27 cellular contexts compared by ENCODE assay signal in genomic region chr12:12801649-12802048, GRCh38. TPM values are rescaled to one million over a fixed set of nuclear protein-coding genes. Genes with fewer than 3 reads are reported as not detected.
A peak's percentile ranks its signal among the peaks of the same experiment; 100 is the strongest.
DNase-seq lines count a peak whose midpoint lies in the region; ATAC-seq, FAIRE-seq and TF ChIP-seq lines count a peak whose summit lies in the region.
"Had no signal": no experiment of that assay in that cellular context is flagged by ENCODE, and none has a peak within 500 bp of the region (broad histone marks: within the 10 kb centered on the region; RNA-seq: fewer than 3 reads in every experiment).

No MANE protein-coding gene starts in this region.

- no peaks in the 10 kb centered on the region for H3K79me2 ChIP-seq in OCI-LY3 (ENCODE audit: low read length)
- no peaks in the 10 kb centered on the region for H3K79me2 ChIP-seq in mammary epithelial cell (ENCODE audit: insufficient read depth, low read length)

- H3K4me3 ChIP-seq in OCI-LY3 (ENCODE audit: low read length) (0 out of 2 replicates have a peak overlapping the region, but pooled peaks have one; percentile 25), mammary epithelial cell (replicated peaks in 1 of 3; ENCODE audit: insufficient read depth in 1 of 3, low read depth in 2 of 3, low read length in 3 of 3) (no peak overlapping the region)
- H3K4me3 ChIP-seq: lung, MG63, neural progenitor cell, right lobe of liver, thyroid gland had no signal

- peaks cover 48% of the 10 kb centered on the region for H3K4me1 Mint-ChIP-seq in activated naive CD4-positive, alpha-beta T cell treated with anti-CD3 and anti-CD28 coated beads, Interleukin-2, amount 10 ng/mL, durations not matched to agents 7 days and 5 days
- peaks cover 39% of the 10 kb centered on the region for H3K4me1 Mint-ChIP-seq in activated naive CD4-positive, alpha-beta T cell treated with anti-CD3 and anti-CD28 coated beads for 36 hours (ENCODE audit: low read depth)
- H3K4me1 Mint-ChIP-seq in stimulated activated memory B cell treated with anti-CD40 and anti-IgM and Interleukin-4, amounts not matched to agents 10 μg/mL and 1 μg/mL and 100 μg/mL, for 72 hours, result peaks cover 57% of the 10 kb centered on the region

- H3K4me3 Mint-ChIP-seq in activated naive CD4-positive, alpha-beta T cell treated with anti-CD3 and anti-CD28 coated beads, Interleukin-2, amount 10 ng/mL, durations not matched to agents 7 days and 5 days, result no peak overlapping the region
- no peak overlapping the region for H3K4me3 Mint-ChIP-seq in activated naive CD4-positive, alpha-beta T cell treated with anti-CD3 and anti-CD28 coated beads for 36 hours
- H3K4me3 Mint-ChIP-seq in stimulated activated memory B cell treated with anti-CD40 and anti-IgM and Interleukin-4, amounts not matched to agents 10 μg/mL and 1 μg/mL and 100 μg/mL, for 72 hours, result no peak overlapping the region
- H3K4me3 Mint-ChIP-seq: activated CD8-positive, alpha-beta T cell treated with anti-CD3 and anti-CD28 coated beads, Interleukin-2, amount 10 ng/mL, durations not matched to agents 7 days and 5 days; HFFc6; neural progenitor cell had no signal

- intact Hi-C loops in activated naive CD4-positive, alpha-beta T cell treated with anti-CD3 and anti-CD28 coated beads for 36 hours (cut with micrococcal nuclease), result no loop called here
- intact Hi-C loops in mammary epithelial cell (cut with micrococcal nuclease), result loop anchor here (5.0 kb wide), 1 partner anchor 296 kb away; no protein-coding TSS in a partner anchor

- H3K27me3 Mint-ChIP-seq in activated naive CD4-positive, alpha-beta T cell treated with anti-CD3 and anti-CD28 coated beads, Interleukin-2, amount 10 ng/mL, durations not matched to agents 7 days and 5 days, result no peaks in the 10 kb centered on the region
- H3K27me3 Mint-ChIP-seq in activated naive CD4-positive, alpha-beta T cell treated with anti-CD3 and anti-CD28 coated beads for 36 hours (ENCODE audit: low read depth), result no peaks in the 10 kb centered on the region
- H3K27me3 Mint-ChIP-seq in stimulated activated memory B cell treated with anti-CD40 and anti-IgM and Interleukin-4, amounts not matched to agents 10 μg/mL and 1 μg/mL and 100 μg/mL, for 72 hours, result no peaks in the 10 kb centered on the region
- H3K27me3 Mint-ChIP-seq: stimulated activated naive CD8-positive, alpha-beta T cell treated with anti-CD3 and anti-CD28 coated beads, Interleukin-15, amount 100 ng/mL, for 72 hours had no signal

- 96% methylated on average over 4 of the region's 4 CpGs for WGBS in mammary epithelial cell (ENCODE audit: low coverage, missing lambda C conversion rate)

- H3K27me3 ChIP-seq in OCI-LY3 (ENCODE audit: low read depth, low read length) (peaks cover 26% of the 10 kb centered on the region), mammary epithelial cell (ENCODE audit: insufficient read depth, low read length) (no peaks in the 10 kb centered on the region)
- H3K27me3 ChIP-seq: MG63, neural progenitor cell, right lobe of liver, thyroid gland had no signal

- peak overlapping the region; percentile 46 for H3K27ac Mint-ChIP-seq in activated naive CD4-positive, alpha-beta T cell treated with anti-CD3 and anti-CD28 coated beads, Interleukin-2, amount 10 ng/mL, durations not matched to agents 7 days and 5 days
- H3K27ac Mint-ChIP-seq in activated naive CD4-positive, alpha-beta T cell treated with anti-CD3 and anti-CD28 coated beads for 36 hours, result no peak overlapping the region
- peak overlapping the region; percentile 95 for H3K27ac Mint-ChIP-seq in stimulated activated memory B cell treated with anti-CD40 and anti-IgM and Interleukin-4, amounts not matched to agents 10 μg/mL and 1 μg/mL and 100 μg/mL, for 72 hours
- H3K27ac Mint-ChIP-seq: neural progenitor cell had no signal

- H2AFZ ChIP-seq in OCI-LY3 (ENCODE audit: low read depth, low read length) (no peak overlapping the region), mammary epithelial cell (ENCODE audit: low read depth, low read length) (no peak overlapping the region)
- H2AFZ ChIP-seq: neural progenitor cell had no signal

- H4K20me1 ChIP-seq in OCI-LY3 (ENCODE audit: insufficient read depth, low read length) (no peaks in the 10 kb centered on the region), mammary epithelial cell (ENCODE audit: insufficient read depth, low read length) (no peaks in the 10 kb centered on the region)

- no peak for TF ChIP-seq CTCF in OCI-LY3 (IDR thresholded peaks at IDR 0.05; ENCODE audit: low read depth, low read length)
- TF ChIP-seq CTCF in mammary epithelial cell (conservative IDR thresholded peaks at IDR 0.05 in 1 of 2, IDR thresholded peaks at IDR 0.05 in 1 of 2; ENCODE audit: extremely low read depth in 1 of 2, insufficient read depth in 1 of 2, low read depth in 1 of 2, low read length in 2 of 2), result no peak

- CTCF ChIA-PET in activated naive CD4-positive, alpha-beta T cell treated with anti-CD3 and anti-CD28 coated beads, Interleukin-2, amount 10 ng/mL, durations not matched to agents 7 days and 5 days (lab: Charles Lee), result no interaction called here
- CTCF ChIA-PET in activated naive CD4-positive, alpha-beta T cell treated with anti-CD3 and anti-CD28 coated beads for 36 hours (lab: Charles Lee), result no interaction called here
- CTCF ChIA-PET in mammary epithelial cell (lab: Charles Lee; ENCODE audit: low non-redundant PET), result interaction anchor here (0.6 kb wide), 1 partner anchor 35 kb away, joined by 4 read pairs; no protein-coding TSS in a partner anchor

- dilution Hi-C loops in mammary epithelial cell (cut with HindIII; ENCODE audit: low sequenced_read_pairs), result no loop called here

- H3K27ac ChIP-seq in OCI-LY3 (ENCODE audit: low read length) (no peak overlapping the region), mammary epithelial cell (ENCODE audit: insufficient read depth, low read depth, low read length) (peak overlapping the region; percentile 15)
- H3K27ac ChIP-seq: neural progenitor cell, right lobe of liver, thyroid gland had no signal

- in situ Hi-C loops in mammary epithelial cell (cut with MboI; ENCODE audit: low sequenced_read_pairs in 2 of 2), result loop anchor here in 1 of 2 donors (25.0 kb wide), 1 partner anchor 411 kb away; no protein-coding TSS in a partner anchor

- H3K9ac ChIP-seq in OCI-LY3 (ENCODE audit: low read length) (no peak overlapping the region), mammary epithelial cell (ENCODE audit: insufficient read depth, low read length) (no peak overlapping the region)
- H3K9ac ChIP-seq: neural progenitor cell had no signal

- FAIRE-seq in frontal cortex (lab: Jason Lieb, UNC), result no peak
- FAIRE-seq: bronchial epithelial cell, colon had no signal

- peaks cover 1% of the 10 kb centered on the region for H3K9me3 Mint-ChIP-seq in activated naive CD4-positive, alpha-beta T cell treated with anti-CD3 and anti-CD28 coated beads, Interleukin-2, amount 10 ng/mL, durations not matched to agents 7 days and 5 days
- no peaks in the 10 kb centered on the region for H3K9me3 Mint-ChIP-seq in activated naive CD4-positive, alpha-beta T cell treated with anti-CD3 and anti-CD28 coated beads for 36 hours
- peaks cover 3% of the 10 kb centered on the region for H3K9me3 Mint-ChIP-seq in stimulated activated memory B cell treated with anti-CD40 and anti-IgM and Interleukin-4, amounts not matched to agents 10 μg/mL and 1 μg/mL and 100 μg/mL, for 72 hours
- H3K9me3 Mint-ChIP-seq: HFFc6; stimulated activated naive CD8-positive, alpha-beta T cell treated with anti-CD3 and anti-CD28 coated beads, Interleukin-15, amount 100 ng/mL, for 72 hours had no signal

- ATAC-seq in stimulated activated memory B cell treated with anti-CD40 and anti-IgM and Interleukin-4, amounts not matched to agents 10 μg/mL and 1 μg/mL and 100 μg/mL, for 72 hours, result peak; percentile 65
- ATAC-seq in GM18861 (IDR thresholded peaks at IDR 0.05; ENCODE audit: unreplicated experiment), result no peak
- ATAC-seq: activated CD8-positive, alpha-beta T cell treated with anti-CD3 and anti-CD28 coated beads, Interleukin-2, amount 10 ng/mL, durations not matched to agents 7 days and 5 days; right lobe of liver; Right ventricle myocardium inferior; stimulated activated naive CD8-positive, alpha-beta T cell treated with anti-CD3 and anti-CD28 coated beads, Interleukin-15, amount 100 ng/mL, for 72 hours had no signal

- H3K4me2 ChIP-seq in OCI-LY3 (ENCODE audit: low read length) (peak overlapping the region; percentile 70), mammary epithelial cell (ENCODE audit: insufficient read depth, low read depth, low read length) (no peak overlapping the region)
- H3K4me2 ChIP-seq: neural progenitor cell had no signal

- no peak for DNase-seq in activated naive CD4-positive, alpha-beta T cell treated with anti-CD3 and anti-CD28 coated beads, Interleukin-2, amount 10 ng/mL, durations not matched to agents 7 days and 5 days
- no peak for DNase-seq in activated naive CD4-positive, alpha-beta T cell treated with anti-CD3 and anti-CD28 coated beads for 36 hours
- DNase-seq in mammary epithelial cell (no peak), OCI-M2 (lab: John Stamatoyannopoulos, UW; ENCODE audit: unreplicated experiment) (no peak), frontal cortex (ENCODE audit: low spot score in 2 of 2) (no peak)
- DNase-seq: activated CD4-positive, CD25-positive, alpha-beta regulatory T cell treated with anti-CD3 and anti-CD28 coated beads, Interleukin-2, amount 50 U/mL, for 72 hours; activated CD8-positive, alpha-beta T cell treated with anti-CD3 and anti-CD28 coated beads, Interleukin-2, amount 10 ng/mL, durations not matched to agents 7 days and 5 days; activated naive CD4-positive, alpha-beta T cell treated with Interleukin-2 at 50 U/mL for 16 hours; activated T-cell treated with anti-CD3 and anti-CD28 coated beads, Interleukin-2, amount 50 U/mL, for 1 hour; amygdala; C1 segment of cervical spinal cord; glutamatergic neuron; HFFc6; MG63; NCI-H2171 treated with DMSO at 0.1 percent for 48 hours; NCI-H524; right lobe of liver; stimulated activated naive CD8-positive, alpha-beta T cell treated with anti-CD3 and anti-CD28 coated beads, Interleukin-15, amount 100 ng/mL, for 72 hours; thyroid gland had no signal

- no TSS peak for BruUV-seq in mammary epithelial cell (replicated peaks; lab: Mats Ljungman, UMichigan)

- H3K36me3 ChIP-seq in OCI-LY3 (replicated peaks; ENCODE audit: low read depth, low read length), result no peaks in the 10 kb centered on the region
- H3K36me3 ChIP-seq in mammary epithelial cell (ENCODE audit: insufficient read depth, low read length), result no peaks in the 10 kb centered on the region
- H3K36me3 ChIP-seq: MG63, neural progenitor cell, right lobe of liver, thyroid gland had no signal

- H3K9me3 ChIP-seq in OCI-LY3 (ENCODE audit: insufficient read depth, low read length) (no peaks in the 10 kb centered on the region), mammary epithelial cell (replicated peaks; ENCODE audit: insufficient read depth, low read length) (no peaks in the 10 kb centered on the region)
- H3K9me3 ChIP-seq: MG63, right lobe of liver, thyroid gland had no signal

- peaks cover 29% of the 10 kb centered on the region for H3K4me1 ChIP-seq in OCI-LY3 (ENCODE audit: low read length)
- H3K4me1 ChIP-seq in mammary epithelial cell (ENCODE audit: insufficient read depth, low read length), result peaks cover 34% of the 10 kb centered on the region
- H3K4me1 ChIP-seq: right lobe of liver had no signal

- peaks cover 7% of the 10 kb centered on the region for H3K36me3 Mint-ChIP-seq in activated naive CD4-positive, alpha-beta T cell treated with anti-CD3 and anti-CD28 coated beads, Interleukin-2, amount 10 ng/mL, durations not matched to agents 7 days and 5 days
- H3K36me3 Mint-ChIP-seq in activated naive CD4-positive, alpha-beta T cell treated with anti-CD3 and anti-CD28 coated beads for 36 hours (ENCODE audit: low read depth), result no peaks in the 10 kb centered on the region
- H3K36me3 Mint-ChIP-seq in stimulated activated memory B cell treated with anti-CD40 and anti-IgM and Interleukin-4, amounts not matched to agents 10 μg/mL and 1 μg/mL and 100 μg/mL, for 72 hours, result no peaks in the 10 kb centered on the region

RNA-seq across cellular contexts. Expression of gene DDX47, which starts 11.5 kb away (rescaled TPM):
- total RNA-seq in activated naive CD4-positive, alpha-beta T cell treated with anti-CD3 and anti-CD28 coated beads for 36 hours, result 10 to 100 TPM; 86.6 to 87.3 TPM
- total RNA-seq in mammary epithelial cell, result 10 to 100 TPM; 62.1 to 70.3 TPM
- polyA plus RNA-seq in mammary epithelial cell, result 66.1 TPM
- polyA minus RNA-seq in mammary epithelial cell, result 110 TPM
- 62.4 TPM for total RNA-seq in frontal cortex

RNA-seq across cellular contexts. Expression of gene APOLD1, which starts 16.2 kb away (rescaled TPM):
- total RNA-seq in activated naive CD4-positive, alpha-beta T cell treated with anti-CD3 and anti-CD28 coated beads for 36 hours, result 1 to 10 TPM in 1 of 2 experiments, under 1 TPM in 1; 0.88 to 1.3 TPM
- 1 to 10 TPM in 1 of 2 donors, under 1 TPM in 1; 0.99 to 2.7 TPM for total RNA-seq in mammary epithelial cell
- polyA plus RNA-seq in mammary epithelial cell, result 0.49 TPM
- polyA minus RNA-seq in mammary epithelial cell, result 0.21 TPM
- total RNA-seq in frontal cortex, result 20.0 TPM
